In genomic region chr14:21087294-21088091, GRCh38 we compare ENCODE assay signal across 1 cellular context.
TF ChIP-seq lines count a peak whose summit lies in the region.

No MANE protein-coding gene starts in this region.

TF ChIP-seq in endothelial cell of umbilical vein, 7 proteins besides CTCF, POLR2A, EP300 and RAD21:
- TF ChIP-seq POLR2AphosphoS5 (IDR thresholded peaks at IDR 0.05; ENCODE audit: insufficient read depth, low read depth, low read length) = peak; percentile 32
- TF ChIP-seq EZH2 (IDR thresholded peaks at IDR 0.05; ENCODE audit: borderline replicate concordance, low read depth, low read length, severe bottlenecking) = no peak
- TF ChIP-seq FOS (IDR thresholded peaks at IDR 0.05; ENCODE audit: borderline replicate concordance, insufficient read depth, low read length) = peak; percentile 87
- peak; percentile 88 for TF ChIP-seq JUN (IDR thresholded peaks at IDR 0.05; ENCODE audit: borderline replicate concordance, insufficient read depth, insufficient read length, low read depth)
